In the genomic region with DNA sequence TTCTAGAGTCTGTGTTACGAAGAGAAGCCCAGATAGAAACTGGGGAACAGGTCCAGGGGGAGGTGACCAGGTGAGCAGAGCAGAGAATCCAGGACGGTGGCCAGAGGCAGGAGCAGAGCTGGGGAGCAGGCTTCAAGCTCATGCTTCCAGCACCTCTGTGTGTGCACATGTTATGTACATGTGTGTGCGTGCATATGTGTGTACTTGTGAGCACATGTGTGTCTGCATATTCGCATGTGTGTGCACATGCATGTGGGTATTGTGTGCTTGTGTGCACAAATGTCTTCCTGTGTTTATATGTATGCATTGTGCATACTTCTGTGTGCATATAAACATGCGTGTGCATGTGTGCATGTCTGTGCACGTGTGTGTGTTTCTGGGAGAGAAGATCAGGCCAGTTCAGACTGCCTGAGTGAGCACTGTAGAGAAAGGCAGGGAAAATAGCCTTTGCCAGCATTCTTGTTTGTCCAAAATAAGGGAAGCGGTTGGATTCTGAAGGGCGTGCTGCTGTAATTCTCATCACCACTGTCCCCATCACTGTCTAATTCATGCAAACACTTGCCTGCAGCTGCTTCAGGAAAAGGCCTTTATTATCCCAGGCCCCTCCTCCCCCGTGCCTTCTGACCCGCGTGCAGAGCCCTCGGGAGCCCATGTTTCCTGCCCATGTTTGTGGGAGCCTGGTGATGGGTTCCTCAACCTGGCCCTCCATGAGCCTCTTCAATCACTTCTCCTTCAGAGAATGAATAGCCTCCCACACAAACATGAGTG, we compare ENCODE assay signal across 16 cellular contexts.
"Had no signal": no experiment of that assay in that cellular context is flagged by ENCODE, and none has a peak within 500 bp of the region (broad histone marks: within the 10 kb centered on the region; RNA-seq: fewer than 3 reads in every experiment).

No MANE protein-coding gene starts in this region.

- H3K27ac Mint-ChIP-seq: activated CD8-positive, alpha-beta memory T cell treated with anti-CD3 and anti-CD28 coated beads, Interleukin-2, amount 10 ng/mL, durations not matched to agents 7 days and 5 days; activated naive CD4-positive, alpha-beta T cell treated with anti-CD3 and anti-CD28 coated beads, Interleukin-2, amount 50 U/mL, for 72 hours; activated T-cell treated with anti-CD3 and anti-CD28 coated beads, Interleukin-2, amount 50 U/mL, for 24 hours had no signal

- H3K4me1 ChIP-seq: foreskin keratinocyte, suprapubic skin had no signal

- H3K9me3 ChIP-seq: heart left ventricle, left ventricle myocardium inferior, prostate gland, suprapubic skin had no signal

- H3K27me3 ChIP-seq: brain microvascular endothelial cell, foreskin keratinocyte, heart left ventricle had no signal

- H3K27ac ChIP-seq: brain microvascular endothelial cell, foreskin keratinocyte, heart left ventricle, left ventricle myocardium inferior, prostate gland, suprapubic skin had no signal

- H3K9me3 Mint-ChIP-seq: activated naive CD4-positive, alpha-beta T cell treated with anti-CD3 and anti-CD28 coated beads, Interleukin-2, amount 50 U/mL, for 72 hours; activated T-cell treated with anti-CD3 and anti-CD28 coated beads, Interleukin-2, amount 50 U/mL, for 24 hours had no signal

- H3K36me3 Mint-ChIP-seq: activated CD8-positive, alpha-beta memory T cell treated with anti-CD3 and anti-CD28 coated beads, Interleukin-2, amount 10 ng/mL, durations not matched to agents 7 days and 5 days; activated naive CD4-positive, alpha-beta T cell treated with anti-CD3 and anti-CD28 coated beads, Interleukin-2, amount 50 U/mL, for 72 hours had no signal

- H3K36me3 ChIP-seq: brain microvascular endothelial cell, heart left ventricle, left ventricle myocardium inferior, prostate gland, suprapubic skin had no signal

- DNase-seq: activated CD4-positive, alpha-beta T cell treated with anti-CD3 and anti-CD28 coated beads for 1 hour; activated CD4-positive, alpha-beta T cell treated with anti-CD3 and anti-CD28 coated beads, Interleukin-2, amount 50 U/mL, for 48 hours; activated CD8-positive, alpha-beta memory T cell treated with anti-CD3 and anti-CD28 coated beads, Interleukin-2, amount 10 ng/mL, durations not matched to agents 7 days and 5 days; activated effector memory CD4-positive, alpha-beta T cell treated with anti-CD3 and anti-CD28 coated beads, Interleukin-2, amount 50 U/mL, for 16 hours; activated T-cell treated with anti-CD3 and anti-CD28 coated beads, Interleukin-2, amount 50 U/mL, for 24 hours; amniotic stem cell; brain microvascular endothelial cell; foreskin keratinocyte; heart left ventricle; left ventricle myocardium inferior; mesenchymal stem cell; stimulated activated naive CD4-positive, alpha-beta T cell treated with Interleukin-2 at 50 U/mL for 16 hours had no signal

- H3K4me1 Mint-ChIP-seq: activated CD8-positive, alpha-beta memory T cell treated with anti-CD3 and anti-CD28 coated beads, Interleukin-2, amount 10 ng/mL, durations not matched to agents 7 days and 5 days had no signal

- H3K4me3 Mint-ChIP-seq: activated CD8-positive, alpha-beta memory T cell treated with anti-CD3 and anti-CD28 coated beads, Interleukin-2, amount 10 ng/mL, durations not matched to agents 7 days and 5 days; activated T-cell treated with anti-CD3 and anti-CD28 coated beads, Interleukin-2, amount 50 U/mL, for 24 hours had no signal

- H3K4me3 ChIP-seq: heart left ventricle, left ventricle myocardium inferior, prostate gland, suprapubic skin had no signal

- H3K27me3 Mint-ChIP-seq: activated CD8-positive, alpha-beta memory T cell treated with anti-CD3 and anti-CD28 coated beads, Interleukin-2, amount 10 ng/mL, durations not matched to agents 7 days and 5 days had no signal

- ATAC-seq: activated CD8-positive, alpha-beta memory T cell treated with anti-CD3 and anti-CD28 coated beads, Interleukin-2, amount 10 ng/mL, durations not matched to agents 7 days and 5 days; activated naive CD4-positive, alpha-beta T cell treated with anti-CD3 and anti-CD28 coated beads, Interleukin-2, amount 50 U/mL, for 72 hours; foreskin keratinocyte; heart left ventricle; sciatic nerve had no signal
